1 cellular context compared by ENCODE assay signal in the genomic region with DNA sequence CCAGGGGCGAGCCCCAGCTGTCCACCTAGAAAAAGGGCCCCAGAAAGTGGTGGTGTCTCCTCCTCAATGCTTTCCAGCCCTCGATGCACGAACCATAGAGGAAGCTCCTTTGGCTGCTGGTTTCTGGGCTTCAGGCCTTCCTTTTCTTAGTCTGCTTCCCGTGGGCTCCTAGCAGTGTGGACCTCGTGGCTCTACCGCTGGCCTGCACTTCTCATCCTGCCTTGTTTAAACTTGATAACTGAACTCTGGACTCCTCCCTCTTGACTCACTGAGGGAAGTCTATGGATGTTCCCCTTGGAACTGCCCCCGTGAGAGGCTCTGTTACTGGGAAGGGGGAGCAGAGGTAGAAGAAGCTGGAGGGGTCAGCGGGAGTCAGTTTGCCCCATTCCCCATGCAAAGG.
TF ChIP-seq lines count a peak whose summit lies in the region.

No MANE protein-coding gene starts in this region.

TF ChIP-seq in GM23338, 12 proteins besides CTCF, POLR2A, EP300 and RAD21 (continued from another document):
- TF ChIP-seq ZNF462 (CRISPR knock-in tag; IDR thresholded peaks at IDR 0.05): no peak
